In genomic region chr13:28246891-28247290, GRCh38 we compare ENCODE assay signal across 20 cellular contexts.
"Had no signal": no experiment of that assay in that cellular context is flagged by ENCODE, and none has a peak within 500 bp of the region (broad histone marks: within the 10 kb centered on the region; RNA-seq: fewer than 3 reads in every experiment).

No MANE protein-coding gene starts in this region.

- H3K4me1 ChIP-seq: foreskin keratinocyte, lower lobe of right lung, parathyroid adenoma, upper lobe of right lung had no signal

- H3K4me1 Mint-ChIP-seq: nephron progenitor cell had no signal

- H3K27ac ChIP-seq: epithelial cell of prostate, foreskin keratinocyte, lower lobe of right lung, parathyroid adenoma, upper lobe of right lung had no signal

- H3K27me3 ChIP-seq: foreskin keratinocyte, upper lobe of right lung had no signal

- H3K9me3 Mint-ChIP-seq: activated T-cell treated with anti-CD3 and anti-CD28 coated beads, Interleukin-2, amount 50 U/mL, for 4 hours; WTC11 had no signal

- H3K9me3 ChIP-seq: lower lobe of right lung, upper lobe of right lung had no signal

- H3K27ac Mint-ChIP-seq: activated CD4-positive, alpha-beta T cell treated with anti-CD3 and anti-CD28 coated beads for 36 hours; activated naive CD8-positive, alpha-beta T cell treated with anti-CD3 and anti-CD28 coated beads for 36 hours; nephron progenitor cell had no signal

- H3K4me3 ChIP-seq: lower lobe of right lung, upper lobe of right lung had no signal

- H3K27me3 Mint-ChIP-seq: activated CD4-positive, alpha-beta T cell treated with anti-CD3 and anti-CD28 coated beads for 36 hours; activated naive CD8-positive, alpha-beta T cell treated with anti-CD3 and anti-CD28 coated beads for 36 hours had no signal

- H3K4me3 Mint-ChIP-seq: activated CD4-positive, alpha-beta T cell treated with anti-CD3 and anti-CD28 coated beads for 36 hours; activated naive CD8-positive, alpha-beta T cell treated with anti-CD3 and anti-CD28 coated beads for 36 hours; activated T-cell treated with anti-CD3 and anti-CD28 coated beads, Interleukin-2, amount 50 U/mL, for 4 hours; nephron progenitor cell; WTC11 had no signal

- ATAC-seq: activated CD4-positive, alpha-beta T cell treated with anti-CD3 and anti-CD28 coated beads for 36 hours; activated T-cell treated with anti-CD3 and anti-CD28 coated beads, Interleukin-2, amount 50 U/mL, for 4 hours; foreskin keratinocyte; left lobe of liver; lower lobe of right lung; right cardiac atrium; stimulated activated naive CD8-positive, alpha-beta T cell treated with anti-CD3 and anti-CD28 coated beads, Interleukin-15, Interleukin-2, amounts not matched to agents 100 U/mL and 50 U/mL, for 24 hours; upper lobe of right lung; WTC11 had no signal

- DNase-seq: activated CD4-positive, alpha-beta T cell treated with anti-CD3 and anti-CD28 coated beads for 36 hours; activated CD4-positive, alpha-beta T cell treated with anti-CD3 and anti-CD28 coated beads, Interleukin-2, amount 50 U/mL, for 4 hours; activated CD8-positive, alpha-beta memory T cell treated with anti-CD3 and anti-CD28 coated beads for 24 hours; activated CD8-positive, alpha-beta memory T cell treated with anti-CD3 and anti-CD28 coated beads, Interleukin-2, amount 50 U/mL, for 4 hours; activated naive CD4-positive, alpha-beta T cell treated with Interleukin-2 at 50 U/mL for 16 hours; activated naive CD8-positive, alpha-beta T cell treated with anti-CD3 and anti-CD28 coated beads for 36 hours; activated T-cell treated with anti-CD3 and anti-CD28 coated beads, Interleukin-2, amount 50 U/mL, for 4 hours; foreskin keratinocyte; lower lobe of right lung; nephron progenitor cell; nucleus accumbens; right cardiac atrium; stimulated activated CD4-positive, alpha-beta T cell treated with anti-CD3 and anti-CD28 coated beads, Interleukin-4, amount 100 ng/mL, for 24 hours; stimulated activated naive CD8-positive, alpha-beta T cell treated with anti-CD3 and anti-CD28 coated beads, Interleukin-15, Interleukin-2, amounts not matched to agents 100 U/mL and 50 U/mL, for 24 hours; T-helper 9 cell; upper lobe of right lung had no signal
